ENCODE assay signal across 17 cellular contexts in the genomic region with DNA sequence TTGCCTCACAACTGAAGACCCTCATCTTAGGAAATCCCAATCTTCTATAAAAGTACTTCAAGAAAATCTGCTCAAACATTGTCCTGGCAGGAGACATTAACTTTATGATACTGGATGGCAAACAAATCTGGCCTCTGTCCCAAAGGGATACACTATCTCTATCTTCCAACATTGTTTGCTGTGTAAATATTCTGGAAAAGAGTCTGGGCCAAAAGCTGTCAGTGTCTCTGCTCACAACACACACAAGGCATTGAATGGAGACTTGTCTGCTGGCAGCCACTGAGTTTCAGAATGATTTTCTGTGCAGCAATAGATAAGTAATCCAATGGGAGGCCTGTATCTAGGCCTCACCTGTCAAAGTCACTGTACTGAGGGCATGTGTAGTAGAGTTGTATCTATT.
DNase-seq lines count a peak whose midpoint lies in the region; ATAC-seq and TF ChIP-seq lines count a peak whose summit lies in the region.
"Had no signal": no experiment of that assay in that cellular context is flagged by ENCODE, and none has a peak within 500 bp of the region (broad histone marks: within the 10 kb centered on the region; RNA-seq: fewer than 3 reads in every experiment).

No MANE protein-coding gene starts in this region.

- peak; percentile 89 for DNase-seq in LNCaP clone FGC (ENCODE audit: low read depth)
- peak; percentile 77 for DNase-seq in NCI-H69 (lab: John Stamatoyannopoulos, UW)
- DNase-seq in colonic mucosa, result peak; percentile 19
- no peak for DNase-seq in mucosa of descending colon
- no peak for DNase-seq in effector CD8-positive, alpha-beta T cell (lab: John Stamatoyannopoulos, UW)
- no peak for DNase-seq in activated CD4-positive, alpha-beta T cell treated with anti-CD3 and anti-CD28 coated beads for 4 hours
- no peak for DNase-seq in islet precursor cell
- DNase-seq: ACHN; Calu3; CD4-positive, CD25-positive, alpha-beta regulatory T cell; DMS 273 treated with DMSO at 0.1 percent for 48 hours; DMS79 had no signal

- H3K36me3 ChIP-seq in colonic mucosa (no peaks in the 10 kb centered on the region), mucosa of descending colon (ENCODE audit: low read depth) (no peaks in the 10 kb centered on the region)
- H3K36me3 ChIP-seq: BLaER1 treated with 17β-estradiol and CSF1 and Interleukin-3, amounts not matched to agents 10 nM and 100 nM had no signal

- intact Hi-C loops in colonic mucosa (cut with DNase I), result no loop called here
- intact Hi-C loops in mucosa of descending colon (cut with DNase I, micrococcal nuclease), result no loop called here

- no peak for TF ChIP-seq CTCF in LNCaP clone FGC (IDR thresholded peaks at IDR 0.05; ENCODE audit: control insufficient read depth, extremely low read depth, insufficient read depth)
- TF ChIP-seq CTCF in colonic mucosa (IDR thresholded peaks at IDR 0.05), result no peak
- TF ChIP-seq CTCF in mucosa of descending colon (IDR thresholded peaks at IDR 0.05), result no peak

- no peaks in the 10 kb centered on the region for H3K27me3 ChIP-seq in colonic mucosa
- H3K27me3 ChIP-seq: BLaER1 treated with 17β-estradiol and CSF1 and Interleukin-3, amounts not matched to agents 10 nM and 100 nM had no signal

- ATAC-seq in mucosa of descending colon (peak; percentile 78), HG02642 (IDR thresholded peaks at IDR 0.05; ENCODE audit: poor library complexity, unreplicated experiment) (no peak)
- ATAC-seq: GM12878, HCT116 had no signal

- no peaks in the 10 kb centered on the region for H3K4me1 ChIP-seq in colonic mucosa
- H3K4me1 ChIP-seq in mucosa of descending colon (ENCODE audit: low read depth), result no peaks in the 10 kb centered on the region
- H3K4me1 ChIP-seq: BLaER1 treated with 17β-estradiol and CSF1 and Interleukin-3, amounts not matched to agents 10 nM and 100 nM had no signal

- H3K9me3 ChIP-seq in colonic mucosa (no peaks in the 10 kb centered on the region), mucosa of descending colon (no peaks in the 10 kb centered on the region)
- H3K9me3 ChIP-seq: BLaER1 treated with 17β-estradiol and CSF1 and Interleukin-3, amounts not matched to agents 10 nM and 100 nM had no signal

- H3K4me3 ChIP-seq in LNCaP clone FGC (ENCODE audit: low read depth, low read length), result no peak overlapping the region
- H3K4me3 ChIP-seq in colonic mucosa, result no peak overlapping the region
- no peak overlapping the region for H3K4me3 ChIP-seq in mucosa of descending colon
- H3K4me3 ChIP-seq: BLaER1 treated with 17β-estradiol and CSF1 and Interleukin-3, amounts not matched to agents 10 nM and 100 nM; GM12878 had no signal

- H3K27ac ChIP-seq in colonic mucosa, result no peak overlapping the region
- H3K27ac ChIP-seq: BLaER1 treated with 17β-estradiol and CSF1 and Interleukin-3, amounts not matched to agents 10 nM and 100 nM; HL-60 had no signal

- H3K9ac ChIP-seq in colonic mucosa (ENCODE audit: low read depth in 2 of 2, low read length in 2 of 2), result no peak overlapping the region
- H3K9ac ChIP-seq: BLaER1 treated with 17β-estradiol and CSF1 and Interleukin-3, amounts not matched to agents 10 nM and 100 nM had no signal

Comparison
In these comparisons a context has a peak if more than half of its experiments do, and no peak if none do; other contexts are left out.
1. DNase-seq: peak in LNCaP clone FGC (single experiment), NCI-H69 (single experiment) and colonic mucosa (single experiment); none in mucosa of descending colon (0 of 3), effector CD8-positive, alpha-beta T cell (single experiment), activated CD4-positive, alpha-beta T cell treated with anti-CD3 and anti-CD28 coated beads for 4 hours (0 of 2) and islet precursor cell (single experiment).